Comparison of ENCODE assay signal across 23 cellular contexts in genomic region chr7:151951672-151952338, GRCh38. TPM values are rescaled to one million over a fixed set of nuclear protein-coding genes. Genes with fewer than 3 reads are reported as not detected.
"Had no signal": no experiment of that assay in that cellular context is flagged by ENCODE, and none has a peak within 500 bp of the region (broad histone marks: within the 10 kb centered on the region; RNA-seq: fewer than 3 reads in every experiment).

No MANE protein-coding gene starts in this region.

- H3K27ac ChIP-seq: KMS-11 had no signal

- DNase-seq: activated CD4-positive, alpha-beta T cell treated with anti-CD3 and anti-CD28 coated beads for 1 hour; activated CD4-positive, alpha-beta T cell treated with anti-CD3 and anti-CD28 coated beads, Interleukin-2, amount 10 ng/mL, durations not matched to agents 24 days and 14 days; activated CD4-positive, alpha-beta T cell treated with anti-CD3 and anti-CD28 coated beads, Interleukin-2, amount 50 U/mL, for 48 hours; activated CD8-positive, alpha-beta memory T cell treated with anti-CD3 and anti-CD28 coated beads, Interleukin-2, amount 10 ng/mL, durations not matched to agents 7 days and 5 days; activated effector memory CD4-positive, alpha-beta T cell treated with Interleukin-2 at 50 U/mL for 16 hours; activated naive CD4-positive, alpha-beta T cell treated with Interleukin-2 at 50 U/mL for 16 hours; activated naive CD8-positive, alpha-beta T cell treated with anti-CD3 and anti-CD28 coated beads, Interleukin-2, amount 50 U/mL, for 24 hours; activated T-cell treated with anti-CD3 and anti-CD28 coated beads, Interleukin-2, amount 50 U/mL, for 24 hours; amygdala; NCI-H1092; NCI-H1417; NCI-H1930; NCI-H345; NCI-H524; PC-3; SHP77 had no signal

- ATAC-seq: activated CD8-positive, alpha-beta memory T cell treated with anti-CD3 and anti-CD28 coated beads, Interleukin-2, amount 10 ng/mL, durations not matched to agents 7 days and 5 days; activated naive CD4-positive, alpha-beta T cell treated with anti-CD3 and anti-CD28 coated beads, Interleukin-2, amount 50 U/mL, for 72 hours; activated naive CD8-positive, alpha-beta T cell treated with anti-CD3 and anti-CD28 coated beads, Interleukin-2, amount 50 U/mL, for 24 hours; PC-3; WTC11 had no signal

RNA-seq across cellular contexts. Expression of gene GALNTL5, which starts 4.4 kb away (rescaled TPM):
- total RNA-seq: activated CD4-positive, alpha-beta T cell treated with anti-CD3 and anti-CD28 coated beads, Interleukin-2, amount 10 ng/mL, durations not matched to agents 24 days and 14 days; activated CD8-positive, alpha-beta memory T cell treated with anti-CD3 and anti-CD28 coated beads, Interleukin-2, amount 10 ng/mL, durations not matched to agents 7 days and 5 days; activated naive CD4-positive, alpha-beta T cell treated with anti-CD3 and anti-CD28 coated beads, Interleukin-2, amount 50 U/mL, for 72 hours; activated T-helper 1 cell treated with anti-CD3 and anti-CD28 coated beads, Interleukin-12 subunit alpha, Interleukin-12 subunit beta, Interleukin-2, Interleukin-4 antibody, amounts not matched to agents 30 ng/mL and 10 ng/mL and 1 ng/mL, durations not matched to agents 14 hours and 24 hours and 36 hours; astrocyte; MCF 10A; PC-3; SK-MEL-5; WTC11 had no signal
